16 cellular contexts compared by ENCODE assay signal in genomic region chr14:76975051-76975450, GRCh38.
"Had no signal": no experiment of that assay in that cellular context is flagged by ENCODE, and none has a peak within 500 bp of the region (broad histone marks: within the 10 kb centered on the region; RNA-seq: fewer than 3 reads in every experiment).

No MANE protein-coding gene starts in this region.

- H3K9me3 ChIP-seq: breast epithelium, gastroesophageal sphincter, left ventricle myocardium inferior, right atrium auricular region had no signal

- H3K4me2 ChIP-seq: hepatocyte, smooth muscle cell had no signal

- H3K27ac Mint-ChIP-seq: activated naive CD8-positive, alpha-beta T cell treated with anti-CD3 and anti-CD28 coated beads for 36 hours; T-helper 2 cell treated with Interferon-gamma antibody and Interleukin-4, amounts not matched to agents 5 μg/mL and 100 μg/mL, for 36 hours had no signal

- DNase-seq: activated CD4-positive, alpha-beta T cell treated with anti-CD3 and anti-CD28 coated beads, Interleukin-2, amount 50 U/mL, for 48 hours; activated gamma-delta T cell treated with Interleukin-2 at 50 U/mL for 16 hours; activated naive CD8-positive, alpha-beta T cell treated with anti-CD3 and anti-CD28 coated beads for 36 hours; activated T-cell treated with anti-CD3 and anti-CD28 coated beads, Interleukin-2, amount 50 U/mL, for 4 hours; effector CD8-positive, alpha-beta T cell; kidney; left ventricle myocardium inferior; mesenchymal stem cell; stimulated activated naive CD4-positive, alpha-beta T cell had no signal

- H3K9me3 Mint-ChIP-seq: activated naive CD8-positive, alpha-beta T cell treated with anti-CD3 and anti-CD28 coated beads for 36 hours; activated T-cell treated with anti-CD3 and anti-CD28 coated beads, Interleukin-2, amount 50 U/mL, for 4 hours; T-helper 2 cell treated with Interferon-gamma antibody and Interleukin-4, amounts not matched to agents 5 μg/mL and 100 μg/mL, for 36 hours had no signal

- H3K27me3 Mint-ChIP-seq: activated naive CD8-positive, alpha-beta T cell treated with anti-CD3 and anti-CD28 coated beads for 36 hours had no signal

- H3K27me3 ChIP-seq: breast epithelium, gastroesophageal sphincter, hepatocyte, right atrium auricular region had no signal

- H3K4me3 Mint-ChIP-seq: activated naive CD8-positive, alpha-beta T cell treated with anti-CD3 and anti-CD28 coated beads for 36 hours; activated T-cell treated with anti-CD3 and anti-CD28 coated beads, Interleukin-2, amount 50 U/mL, for 4 hours; T-helper 2 cell treated with Interferon-gamma antibody and Interleukin-4, amounts not matched to agents 5 μg/mL and 100 μg/mL, for 36 hours had no signal

- H3K4me3 ChIP-seq: breast epithelium, gastroesophageal sphincter, hepatocyte, left ventricle myocardium inferior, right atrium auricular region, smooth muscle cell had no signal

- H2AFZ ChIP-seq: hepatocyte had no signal

- H3K79me2 ChIP-seq: hepatocyte had no signal

- H3K36me3 ChIP-seq: breast epithelium, gastroesophageal sphincter, left ventricle myocardium inferior, right atrium auricular region had no signal

- H3K36me3 Mint-ChIP-seq: activated naive CD8-positive, alpha-beta T cell treated with anti-CD3 and anti-CD28 coated beads for 36 hours had no signal

- H3K27ac ChIP-seq: gastroesophageal sphincter, hepatocyte, left ventricle myocardium inferior had no signal

- ATAC-seq: activated CD4-positive, CD25-positive, alpha-beta regulatory T cell treated with anti-CD3 and anti-CD28 coated beads, Interleukin-2, amount 50 U/mL, for 24 hours; activated T-cell treated with anti-CD3 and anti-CD28 coated beads, Interleukin-2, amount 50 U/mL, for 4 hours; gastroesophageal sphincter had no signal

- H3K4me1 ChIP-seq: gastroesophageal sphincter, left ventricle myocardium inferior had no signal
